Comparison of ENCODE assay signal across 17 cellular contexts in genomic region chr10:46223626-46224413, GRCh38.
DNase-seq lines count a peak whose midpoint lies in the region; ATAC-seq and TF ChIP-seq lines count a peak whose summit lies in the region.
"Had no signal": no experiment of that assay in that cellular context is flagged by ENCODE, and none has a peak within 500 bp of the region (broad histone marks: within the 10 kb centered on the region; RNA-seq: fewer than 3 reads in every experiment).

No MANE protein-coding gene starts in this region.

- H3K4me3 Mint-ChIP-seq in endodermal cell, result no peak overlapping the region
- no peak overlapping the region for H3K4me3 Mint-ChIP-seq in WTC11
- H3K4me3 Mint-ChIP-seq: H9 had no signal

- H3K27ac Mint-ChIP-seq in endodermal cell (no peak overlapping the region), WTC11 (no peak overlapping the region)
- H3K27ac Mint-ChIP-seq: H9 had no signal

- peak; percentile 20 for DNase-seq in activated CD4-positive, CD25-positive, alpha-beta regulatory T cell treated with anti-CD3 and anti-CD28 coated beads, Interleukin-2, amount 50 U/mL, for 72 hours
- no peak for DNase-seq in activated CD4-positive, CD25-positive, alpha-beta regulatory T cell (lab: John Stamatoyannopoulos, UW)
- DNase-seq in right atrium auricular region (ENCODE audit: low spot score), result peak; percentile 57
- no peak for DNase-seq in right cardiac atrium
- peak; percentile 26 for DNase-seq in endodermal cell
- DNase-seq in upper lobe of right lung, result peak; percentile 45
- DNase-seq in tibial artery, result no peak
- no peak for DNase-seq in WTC11 (ENCODE audit: low spot score)
- DNase-seq: 8988T; C1 segment of cervical spinal cord; COR-L47; NCI-H226; NCI-H526 treated with DMSO at 0.1 percent for 48 hours; NK-92 treated with Interleukin-12 subunit alpha and Interleukin-12 subunit beta, amount 100 ng/mL, for 24 hours; PC-3 had no signal

- CTCF ChIA-PET in WTC11 (lab: Charles Lee), result no interaction called here

- H3K36me3 ChIP-seq in right atrium auricular region, result no peaks in the 10 kb centered on the region
- H3K36me3 ChIP-seq in endodermal cell (ENCODE audit: control insufficient read depth, insufficient read depth, low read length), result no peaks in the 10 kb centered on the region
- no peaks in the 10 kb centered on the region for H3K36me3 ChIP-seq in upper lobe of right lung
- no peaks in the 10 kb centered on the region for H3K36me3 ChIP-seq in tibial artery

- no peak overlapping the region for H3K9ac ChIP-seq in endodermal cell (ENCODE audit: extremely low read depth, low read length, poor library complexity, severe bottlenecking)

- H3K4me1 ChIP-seq in right atrium auricular region (no peaks in the 10 kb centered on the region), right cardiac atrium (ENCODE audit: control insufficient read depth, insufficient read depth, low read length) (no peaks in the 10 kb centered on the region), endodermal cell (ENCODE audit: control insufficient read depth, insufficient read depth, low read length) (peaks cover 3% of the 10 kb centered on the region), upper lobe of right lung (no peaks in the 10 kb centered on the region), tibial artery (no peaks in the 10 kb centered on the region)

- H3K27me3 Mint-ChIP-seq in endodermal cell (ENCODE audit: insufficient read depth) (no peaks in the 10 kb centered on the region), WTC11 (ENCODE audit: low read depth) (no peaks in the 10 kb centered on the region)

- ATAC-seq in right cardiac atrium, result no peak
- ATAC-seq in upper lobe of right lung, result no peak
- no peak for ATAC-seq in WTC11
- ATAC-seq: PC-3 had no signal

- H3K9me3 Mint-ChIP-seq in endodermal cell (no peaks in the 10 kb centered on the region), WTC11 (peaks cover 14% of the 10 kb centered on the region; the same call in 1 of the 2 replicates)
- H3K9me3 Mint-ChIP-seq: H9 had no signal

- H3K4me3 ChIP-seq in right atrium auricular region (no peak overlapping the region), right cardiac atrium (ENCODE audit: low read length) (no peak overlapping the region), endodermal cell (ENCODE audit: low read length) (no peak overlapping the region), upper lobe of right lung (no peak overlapping the region), tibial artery (no peak overlapping the region)
- H3K4me3 ChIP-seq: GM12878 had no signal

- H3K9me3 ChIP-seq in right atrium auricular region (no peaks in the 10 kb centered on the region), right cardiac atrium (ENCODE audit: control insufficient read depth, low read length) (no peaks in the 10 kb centered on the region), endodermal cell (ENCODE audit: control insufficient read depth, low read length) (no peaks in the 10 kb centered on the region), upper lobe of right lung (no peaks in the 10 kb centered on the region), tibial artery (no peaks in the 10 kb centered on the region)

- intact Hi-C loops in right cardiac atrium (cut with DNase I), result loop anchor here in 1 of 4 donors (10.0 kb wide), 1 partner anchor 101 kb away; no protein-coding TSS in a partner anchor
- intact Hi-C loops in upper lobe of right lung (cut with DNase I), result no loop called here
- intact Hi-C loops in tibial artery (cut with DNase I; ENCODE audit: low total_unique reads), result loop anchor here (10.0 kb wide), 1 partner anchor 101 kb away; no protein-coding TSS in a partner anchor

- H3K4me1 Mint-ChIP-seq in endodermal cell, result peaks cover 7% of the 10 kb centered on the region
- peaks cover 3% of the 10 kb centered on the region; the same call in 1 of the 2 replicates for H3K4me1 Mint-ChIP-seq in WTC11

- 97% methylated on average over 10 of the region's 10 CpGs for WGBS in right cardiac atrium
- 93 to 94% methylated on average over 10 of the region's 10 CpGs for WGBS in endodermal cell (ENCODE audit: insufficient coverage in 1 of 2, insufficient read length in 1 of 2), 2 experiments

- POLR2A ChIA-PET in WTC11 (lab: Charles Lee), result interaction anchor here (0.5 kb wide), 1 partner anchor 151 kb away, joined by 5 read pairs; no protein-coding TSS in a partner anchor

- H3K27ac ChIP-seq in right atrium auricular region (no peak overlapping the region), right cardiac atrium (ENCODE audit: low read length) (no peak overlapping the region), endodermal cell (ENCODE audit: low read depth, low read length) (no peak overlapping the region), upper lobe of right lung (no peak overlapping the region), tibial artery (no peak overlapping the region)

- TF ChIP-seq CTCF in right atrium auricular region (IDR thresholded peaks at IDR 0.05), result no peak
- TF ChIP-seq CTCF in endodermal cell (conservative IDR thresholded peaks at IDR 0.05), result no peak
- TF ChIP-seq CTCF in upper lobe of right lung (IDR thresholded peaks at IDR 0.05), result no peak
- no peak for TF ChIP-seq CTCF in tibial artery (IDR thresholded peaks at IDR 0.05)
- no peak for TF ChIP-seq CTCF in WTC11 (IDR thresholded peaks at IDR 0.05)

- no peaks in the 10 kb centered on the region for H3K36me3 Mint-ChIP-seq in endodermal cell (ENCODE audit: low read depth)
- no peaks in the 10 kb centered on the region for H3K36me3 Mint-ChIP-seq in WTC11

- H3K27me3 ChIP-seq in right atrium auricular region, result no peaks in the 10 kb centered on the region
- H3K27me3 ChIP-seq in right cardiac atrium (ENCODE audit: control insufficient read depth, insufficient read depth), result no peaks in the 10 kb centered on the region
- no peaks in the 10 kb centered on the region for H3K27me3 ChIP-seq in endodermal cell (ENCODE audit: control insufficient read depth, insufficient read depth, low read length, poor library complexity, severe bottlenecking)
- no peaks in the 10 kb centered on the region for H3K27me3 ChIP-seq in upper lobe of right lung
- H3K27me3 ChIP-seq in tibial artery, result no peaks in the 10 kb centered on the region

TF ChIP-seq in WTC11, 78 proteins besides CTCF, POLR2A, EP300 and RAD21 (continues in another document):
- TF ChIP-seq ZNF138 (CRISPR knock-in tag; conservative IDR thresholded peaks at IDR 0.05) (no peak), ZNF121 (CRISPR knock-in tag; IDR thresholded peaks at IDR 0.05) (no peak), ZNF263 (CRISPR knock-in tag; IDR thresholded peaks at IDR 0.05; ENCODE audit: low read depth) (no peak), FOXP4 (CRISPR knock-in tag; IDR thresholded peaks at IDR 0.05) (no peak), TEAD1 (CRISPR knock-in tag; IDR thresholded peaks at IDR 0.05) (no peak), ARID4B (CRISPR knock-in tag; IDR thresholded peaks at IDR 0.05; ENCODE audit: borderline replicate concordance) (no peak), JAZF1 (CRISPR knock-in tag; IDR thresholded peaks at IDR 0.05) (no peak)

Comparison
In these comparisons a context has a peak if more than half of its experiments do, and no peak if none do; other contexts are left out.
1. DNase-seq: peak in activated CD4-positive, CD25-positive, alpha-beta regulatory T cell treated with anti-CD3 and anti-CD28 coated beads, Interleukin-2, amount 50 U/mL, for 72 hours (single experiment), right atrium auricular region (single experiment), endodermal cell (single experiment) and upper lobe of right lung (single experiment); none in activated CD4-positive, CD25-positive, alpha-beta regulatory T cell (0 of 4), right cardiac atrium (0 of 3), tibial artery (0 of 2) and WTC11 (single experiment).